In genomic region chr19:55441692-55442321, GRCh38 we compare ENCODE assay signal across 12 cellular contexts. TPM values are rescaled to one million over a fixed set of nuclear protein-coding genes. Genes with fewer than 3 reads are reported as not detected.
A peak's percentile ranks its signal among the peaks of the same experiment; 100 is the strongest.
DNase-seq lines count a peak whose midpoint lies in the region; ATAC-seq and TF ChIP-seq lines count a peak whose summit lies in the region.
"Had no signal": no experiment of that assay in that cellular context is flagged by ENCODE, and none has a peak within 500 bp of the region (broad histone marks: within the 10 kb centered on the region; RNA-seq: fewer than 3 reads in every experiment).

No MANE protein-coding gene starts in this region.

- peak overlapping the region; percentile 40 for H3K4me3 Mint-ChIP-seq in activated naive CD4-positive, alpha-beta T cell treated with anti-CD3 and anti-CD28 coated beads, Interleukin-2, amount 50 U/mL, for 24 hours

- TF ChIP-seq POLR2A in erythroblast (IDR thresholded peaks at IDR 0.05; ENCODE audit: low read length) (peak; percentile 40), suprapubic skin (IDR thresholded peaks at IDR 0.05) (no peak)

- no peak overlapping the region for H3K27ac ChIP-seq in suprapubic skin
- H3K27ac ChIP-seq: SJCRH30, upper lobe of left lung had no signal

- no peaks in the 10 kb centered on the region for H3K9me3 ChIP-seq in suprapubic skin
- H3K9me3 ChIP-seq: SJCRH30, upper lobe of left lung had no signal

- intact Hi-C loops in cardiac septum (cut with DNase I): no loop called here

- H3K9me3 Mint-ChIP-seq in activated naive CD4-positive, alpha-beta T cell treated with anti-CD3 and anti-CD28 coated beads, Interleukin-2, amount 50 U/mL, for 24 hours: no peaks in the 10 kb centered on the region

- DNase-seq in activated naive CD4-positive, alpha-beta T cell (lab: John Stamatoyannopoulos, UW): no peak
- DNase-seq in NCI-H526 treated with DMSO at 0.1 percent for 48 hours (lab: John Stamatoyannopoulos, UW) (peak; percentile 65), erythroblast (lab: John Stamatoyannopoulos, UW) (peak; percentile 67 to 76), suprapubic skin (ENCODE audit: low spot score in 2 of 2) (no peak), cardiac septum (ENCODE audit: low spot score) (no peak), Kasumi-1 (lab: John Stamatoyannopoulos, UW) (no peak)
- DNase-seq: MM.1S; SJCRH30; stimulated activated CD4-positive, alpha-beta T cell treated with anti-CD3 and anti-CD28 coated beads, Interleukin-4, amount 100 ng/mL, for 1 hour had no signal

- no peaks in the 10 kb centered on the region for H3K36me3 ChIP-seq in suprapubic skin
- H3K36me3 ChIP-seq: SJCRH30, upper lobe of left lung had no signal

- peak overlapping the region; percentile 23 for H3K4me3 ChIP-seq in suprapubic skin
- H3K4me3 ChIP-seq: SJCRH30, upper lobe of left lung had no signal

- 1% methylated on average over 18 of the region's 39 CpGs for WGBS in suprapubic skin

- TF ChIP-seq EP300 in suprapubic skin (IDR thresholded peaks at IDR 0.05): no peak

- H3K27ac Mint-ChIP-seq in activated naive CD4-positive, alpha-beta T cell treated with anti-CD3 and anti-CD28 coated beads, Interleukin-2, amount 50 U/mL, for 24 hours: no peak overlapping the region

- H3K36me3 Mint-ChIP-seq in activated naive CD4-positive, alpha-beta T cell treated with anti-CD3 and anti-CD28 coated beads, Interleukin-2, amount 50 U/mL, for 24 hours: no peaks in the 10 kb centered on the region

- peaks cover 89% of the 10 kb centered on the region for H3K27me3 ChIP-seq in suprapubic skin
- H3K27me3 ChIP-seq: SJCRH30 had no signal

- H3K4me1 Mint-ChIP-seq in activated naive CD4-positive, alpha-beta T cell treated with anti-CD3 and anti-CD28 coated beads, Interleukin-2, amount 50 U/mL, for 24 hours: peaks cover 21% of the 10 kb centered on the region

- no peak for TF ChIP-seq CTCF in suprapubic skin (IDR thresholded peaks at IDR 0.05)

- peaks cover 62% of the 10 kb centered on the region for H3K27me3 Mint-ChIP-seq in activated naive CD4-positive, alpha-beta T cell treated with anti-CD3 and anti-CD28 coated beads, Interleukin-2, amount 50 U/mL, for 24 hours

- peaks cover 30% of the 10 kb centered on the region for H3K4me1 ChIP-seq in suprapubic skin
- H3K4me1 ChIP-seq: SJCRH30 had no signal

- no peak for ATAC-seq in GM19452 (IDR thresholded peaks at IDR 0.05; ENCODE audit: unreplicated experiment)

RNA-seq across cellular contexts. Expression of gene SHISA7, which starts 1.3 kb away (rescaled TPM):
- total RNA-seq in suprapubic skin (under 1 TPM in 2 of 4 donors, not detected in 2; 0.08 to 0.26 TPM), cardiac septum (not detected)
- total RNA-seq: SJCRH30, upper lobe of left lung had no signal

RNA-seq across cellular contexts. Expression of gene ISOC2, which starts 19.6 kb away (rescaled TPM):
- total RNA-seq in suprapubic skin (10 to 100 TPM; 44.7 to 97.2 (median 87.5) TPM), cardiac septum (50.8 TPM)

RNA-seq across cellular contexts. Expression of gene C19orf85, which starts 22.7 kb away (rescaled TPM):
- total RNA-seq in suprapubic skin: not detected
- total RNA-seq in cardiac septum: not detected
- total RNA-seq: SJCRH30, upper lobe of left lung had no signal

RNA-seq across cellular contexts. Expression of gene UBE2S, which starts 34.2 kb away (rescaled TPM):
- total RNA-seq in suprapubic skin (10 to 100 TPM in 2 of 4 donors, 1 to 10 TPM in 2; 7.4 to 17.0 (median 12.2) TPM), cardiac septum (28.4 TPM)

RNA-seq across cellular contexts. Expression of gene ZNF628, which starts 34.6 kb away (rescaled TPM):
- total RNA-seq in suprapubic skin (10 to 100 TPM; 17.3 to 22.9 (median 19.8) TPM), cardiac septum (3.4 TPM)

Comparison
In these comparisons a context has a peak if more than half of its experiments do, and no peak if none do; other contexts are left out.
1. DNase-seq: peak in NCI-H526 treated with DMSO at 0.1 percent for 48 hours (single experiment) and erythroblast (2 of 2); none in activated naive CD4-positive, alpha-beta T cell (0 of 4), suprapubic skin (0 of 2), cardiac septum (single experiment) and Kasumi-1 (0 of 2).